Comparison of ENCODE assay signal across 1 cellular context in genomic region chr3:126607214-126607908, GRCh38.
TF ChIP-seq lines count a peak whose summit lies in the region.

No MANE protein-coding gene starts in this region.

TF ChIP-seq in H1, 55 proteins besides CTCF, POLR2A, EP300 and RAD21 (continued from another document):
- TF ChIP-seq ASH2L (IDR thresholded peaks at IDR 0.05; ENCODE audit: low read length) (no peak), TBP (IDR thresholded peaks at IDR 0.05; ENCODE audit: low read depth, low read length) (no peak), JUND (IDR thresholded peaks at IDR 0.05; ENCODE audit: low read length) (no peak)
